Comparison of ENCODE assay signal across 16 cellular contexts in the genomic region with DNA sequence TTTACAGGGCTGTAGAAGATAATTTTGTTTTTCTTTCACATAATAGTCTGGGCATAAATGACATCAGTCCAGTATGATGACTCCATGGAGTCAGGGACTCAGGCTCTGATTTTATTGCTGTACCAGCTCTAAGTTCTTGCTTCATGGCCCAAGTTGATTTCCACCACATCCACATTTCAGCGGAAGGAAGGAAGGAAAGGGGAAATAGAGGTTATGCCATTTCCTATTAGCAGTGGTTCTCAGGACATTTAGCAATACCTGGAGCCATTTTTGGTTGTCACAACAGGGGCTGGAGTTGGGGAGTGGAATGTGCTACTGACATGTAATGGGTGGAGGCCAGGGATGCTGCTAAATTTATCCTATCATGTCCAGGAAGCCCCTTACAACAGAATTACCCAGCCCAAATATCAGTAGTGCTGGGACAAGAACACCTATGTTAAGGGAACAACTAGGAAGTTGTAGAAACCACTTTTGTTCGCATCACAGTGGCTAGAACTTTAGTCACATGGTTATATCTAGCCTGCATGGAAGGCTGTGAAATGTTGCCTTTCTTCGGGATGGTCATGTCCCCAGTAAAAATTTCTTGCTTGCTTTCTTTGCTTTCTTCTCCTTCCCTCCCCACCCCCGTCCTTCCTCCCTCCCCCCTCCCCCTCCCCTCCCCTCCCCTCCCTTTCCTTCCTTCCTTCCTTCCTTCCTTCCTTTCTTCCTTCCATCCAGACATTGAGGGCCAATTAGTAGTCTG. TPM values are rescaled to one million over a fixed set of nuclear protein-coding genes. Genes with fewer than 3 reads are reported as not detected.
"Had no signal": no experiment of that assay in that cellular context is flagged by ENCODE, and none has a peak within 500 bp of the region (broad histone marks: within the 10 kb centered on the region; RNA-seq: fewer than 3 reads in every experiment).

No MANE protein-coding gene starts in this region.

- H3K9me3 Mint-ChIP-seq: activated CD4-positive, alpha-beta T cell treated with anti-CD3 and anti-CD28 coated beads, Interleukin-2, amount 10 ng/mL, durations not matched to agents 24 days and 14 days; naive thymus-derived CD8-positive, alpha-beta T cell; type B pancreatic cell; WTC11 had no signal

- H3K9me3 ChIP-seq: breast epithelium, heart left ventricle, prostate gland, sigmoid colon, suprapubic skin had no signal

- DNase-seq: activated CD4-positive, alpha-beta T cell treated with anti-CD3 and anti-CD28 coated beads, Interleukin-2, amount 10 ng/mL, durations not matched to agents 24 days and 14 days; activated effector memory CD4-positive, alpha-beta T cell treated with anti-CD3 and anti-CD28 coated beads, Interleukin-2, amount 50 U/mL, for 16 hours; activated naive CD8-positive, alpha-beta T cell treated with anti-CD3 and anti-CD28 coated beads for 36 hours; aorta; heart left ventricle; naive thymus-derived CD8-positive, alpha-beta T cell; sigmoid colon; stimulated activated CD4-positive, alpha-beta T cell treated with anti-CD3 and anti-CD28 coated beads, Interleukin-12 subunit alpha, Interleukin-12 subunit beta, amount 100 ng/mL, for 4 hours; stimulated activated naive CD4-positive, alpha-beta T cell treated with Interleukin-2 at 50 U/mL for 16 hours; T-helper 1 cell had no signal

- H3K4me3 Mint-ChIP-seq: activated CD4-positive, alpha-beta T cell treated with anti-CD3 and anti-CD28 coated beads, Interleukin-2, amount 10 ng/mL, durations not matched to agents 24 days and 14 days; activated naive CD8-positive, alpha-beta T cell treated with anti-CD3 and anti-CD28 coated beads for 36 hours; naive thymus-derived CD8-positive, alpha-beta T cell; type B pancreatic cell; WTC11 had no signal

- H3K27me3 ChIP-seq: breast epithelium, heart left ventricle, sigmoid colon, suprapubic skin had no signal

- H3K27ac Mint-ChIP-seq: activated CD4-positive, alpha-beta T cell treated with anti-CD3 and anti-CD28 coated beads, Interleukin-2, amount 10 ng/mL, durations not matched to agents 24 days and 14 days; activated naive CD8-positive, alpha-beta T cell treated with anti-CD3 and anti-CD28 coated beads for 36 hours; naive thymus-derived CD8-positive, alpha-beta T cell; type B pancreatic cell; WTC11 had no signal

- H3K27ac ChIP-seq: breast epithelium, heart left ventricle, prostate gland, sigmoid colon, suprapubic skin had no signal

- ATAC-seq: heart left ventricle; naive thymus-derived CD8-positive, alpha-beta T cell; WTC11 had no signal

- H3K27me3 Mint-ChIP-seq: activated CD4-positive, alpha-beta T cell treated with anti-CD3 and anti-CD28 coated beads, Interleukin-2, amount 10 ng/mL, durations not matched to agents 24 days and 14 days; activated naive CD8-positive, alpha-beta T cell treated with anti-CD3 and anti-CD28 coated beads for 36 hours; naive thymus-derived CD8-positive, alpha-beta T cell; type B pancreatic cell had no signal

- H3K4me3 ChIP-seq: breast epithelium, heart left ventricle, prostate gland, sigmoid colon, suprapubic skin had no signal

- H3K4me1 ChIP-seq: breast epithelium, prostate gland had no signal

- H3K36me3 ChIP-seq: breast epithelium, prostate gland had no signal

RNA-seq across cellular contexts. Expression of a gene that starts 58.2 kb away (rescaled TPM):
- total RNA-seq: mononuclear cell had no signal
- polyA plus RNA-seq: aorta had no signal
